In genomic region chr7:732094-732541, GRCh38 we compare ENCODE assay signal across 9 cellular contexts. TPM values are rescaled to one million over a fixed set of nuclear protein-coding genes. Genes with fewer than 3 reads are reported as not detected.
DNase-seq lines count a peak whose midpoint lies in the region; ATAC-seq, FAIRE-seq and TF ChIP-seq lines count a peak whose summit lies in the region.
"Had no signal": no experiment of that assay in that cellular context is flagged by ENCODE, and none has a peak within 500 bp of the region (broad histone marks: within the 10 kb centered on the region; RNA-seq: fewer than 3 reads in every experiment).

No MANE protein-coding gene starts in this region.

- ATAC-seq in activated CD8-positive, alpha-beta memory T cell treated with anti-CD3 and anti-CD28 coated beads, Interleukin-2, amount 10 ng/mL, durations not matched to agents 7 days and 5 days = no peak
- ATAC-seq in left cardiac atrium (peak; percentile 70 to 74), GM21360 (IDR thresholded peaks at IDR 0.05; ENCODE audit: unreplicated experiment) (no peak)

- CTCF ChIA-PET in activated CD8-positive, alpha-beta memory T cell treated with anti-CD3 and anti-CD28 coated beads, Interleukin-2, amount 10 ng/mL, durations not matched to agents 7 days and 5 days (lab: Charles Lee) = interaction anchor here (1.3 kb wide), 1 partner anchor 411 kb away, joined by 4 read pairs; no protein-coding TSS in a partner anchor

- H3K36me3 ChIP-seq in stomach = peaks cover 7 to 64% (median 44%) of the 10 kb centered on the region in 4 donors

- no peak for FAIRE-seq in GM12892 (lab: Jason Lieb, UNC)

- H3K27me3 Mint-ChIP-seq in activated CD8-positive, alpha-beta memory T cell treated with anti-CD3 and anti-CD28 coated beads, Interleukin-2, amount 10 ng/mL, durations not matched to agents 7 days and 5 days = no peaks in the 10 kb centered on the region

- H3K27ac ChIP-seq in stomach = peak overlapping the region; percentile 32 to 49 (median 36)
- H3K27ac ChIP-seq: BLaER1 treated with 17β-estradiol and CSF1 and Interleukin-3, amounts not matched to agents 10 nM and 100 nM had no signal

- TF ChIP-seq POLR2A in stomach (IDR thresholded peaks at IDR 0.05) (no peak), GM12892 (IDR thresholded peaks at IDR 0.05; ENCODE audit: low read depth, low read length) (no peak)

- H3K36me3 Mint-ChIP-seq in activated CD8-positive, alpha-beta memory T cell treated with anti-CD3 and anti-CD28 coated beads, Interleukin-2, amount 10 ng/mL, durations not matched to agents 7 days and 5 days = peaks cover 15% of the 10 kb centered on the region

- H3K4me1 ChIP-seq in stomach = peaks cover 15 to 42% (median 29%) of the 10 kb centered on the region in 4 donors

- H3K27me3 ChIP-seq in stomach = no peaks in the 10 kb centered on the region
- H3K27me3 ChIP-seq: BLaER1 treated with 17β-estradiol and CSF1 and Interleukin-3, amounts not matched to agents 10 nM and 100 nM had no signal

- H3K4me1 Mint-ChIP-seq in activated CD8-positive, alpha-beta memory T cell treated with anti-CD3 and anti-CD28 coated beads, Interleukin-2, amount 10 ng/mL, durations not matched to agents 7 days and 5 days = peaks cover 17% of the 10 kb centered on the region

- peak in 5 of 7 experiments; percentile 27 to 64 (median 43) for TF ChIP-seq CTCF in stomach (IDR thresholded peaks at IDR 0.05)

- 32 to 68% (median 40%) methylated on average over 13 to 17 of the region's 17 CpGs for WGBS in stomach, 5 donors

- no peaks in the 10 kb centered on the region for H3K9me3 Mint-ChIP-seq in activated CD8-positive, alpha-beta memory T cell treated with anti-CD3 and anti-CD28 coated beads, Interleukin-2, amount 10 ng/mL, durations not matched to agents 7 days and 5 days (ENCODE audit: low read depth)

- no peak overlapping the region for H3K27ac Mint-ChIP-seq in activated CD8-positive, alpha-beta memory T cell treated with anti-CD3 and anti-CD28 coated beads, Interleukin-2, amount 10 ng/mL, durations not matched to agents 7 days and 5 days

- no peak overlapping the region for H3K4me3 Mint-ChIP-seq in activated CD8-positive, alpha-beta memory T cell treated with anti-CD3 and anti-CD28 coated beads, Interleukin-2, amount 10 ng/mL, durations not matched to agents 7 days and 5 days

- peaks cover 0 to 12% (median 5%) of the 10 kb centered on the region in 4 donors for H3K9me3 ChIP-seq in stomach

- no peak for TF ChIP-seq EP300 in stomach (IDR thresholded peaks at IDR 0.05)

- intact Hi-C loops in left cardiac atrium (cut with DNase I) (loop anchor here (5.0 kb wide), 3 partner anchors 210 to 400 kb away; partner anchors contain the start of gene PDGFA (in 1 of the 2)), stomach (cut with DNase I; ENCODE audit: low total_unique reads) (no loop called here)

- DNase-seq in activated CD8-positive, alpha-beta memory T cell treated with anti-CD3 and anti-CD28 coated beads, Interleukin-2, amount 50 U/mL, for 4 hours = peak; percentile 33
- DNase-seq in activated CD8-positive, alpha-beta memory T cell treated with anti-CD3 and anti-CD28 coated beads, Interleukin-2, amount 10 ng/mL, durations not matched to agents 7 days and 5 days = no peak
- DNase-seq in SK-MEL-5 (ENCODE audit: low read depth, low spot score) (peak; percentile 15), left cardiac atrium (peak; percentile 52), stomach (peak; percentile 87), retina (no peak), GM12892 (ENCODE audit: insufficient read length) (no peak)

- no peak overlapping the region for H3K4me3 ChIP-seq in stomach
- H3K4me3 ChIP-seq: BLaER1 treated with 17β-estradiol and CSF1 and Interleukin-3, amounts not matched to agents 10 nM and 100 nM had no signal

- in situ Hi-C loops in SK-MEL-5 (cut with HindIII; ENCODE audit: low pct_unique_long_range_greater_than_20kb, low sequenced_read_pairs) = no loop called here

RNA-seq across cellular contexts. Expression of gene PRKAR1B, which starts 5.0 kb away (rescaled TPM):
- 10 to 100 TPM; 22.6 to 25.0 TPM for total RNA-seq in activated CD8-positive, alpha-beta memory T cell treated with anti-CD3 and anti-CD28 coated beads, Interleukin-2, amount 10 ng/mL, durations not matched to agents 7 days and 5 days
- 8.2 and 13.9 TPM in 2 replicates for total RNA-seq in SK-MEL-5 (2014; rRNA removed; shearing (Covaris generic))
- 12.2 and 23.2 TPM in 2 replicates for polyA plus RNA-seq in SK-MEL-5 (2015; cell fraction: cytosol; rRNA removed)
- 5.9 and 8.1 TPM in 2 replicates for polyA plus RNA-seq in SK-MEL-5 (2015; cell fraction: nucleus; rRNA removed)
- 10 to 100 TPM; 15.8 to 19.8 TPM for total RNA-seq in left cardiac atrium
- total RNA-seq in stomach = 10 to 100 TPM in 4 of 5 donors, 1 to 10 TPM in 1; 4.5 to 45.8 (median 15.2) TPM
- 1 to 10 TPM; 5.0 to 9.3 (median 7.8) TPM for polyA plus RNA-seq in stomach
- polyA plus RNA-seq in GM12892 (2012; ENCODE audit: missing spikeins) = 13.1 TPM

RNA-seq across cellular contexts. Expression of gene DNAAF5, which starts 5.6 kb away (rescaled TPM):
- total RNA-seq in activated CD8-positive, alpha-beta memory T cell treated with anti-CD3 and anti-CD28 coated beads, Interleukin-2, amount 10 ng/mL, durations not matched to agents 7 days and 5 days = 10 to 100 TPM; 22.3 to 27.5 TPM
- 71.2 and 71.7 TPM in 2 replicates for total RNA-seq in SK-MEL-5 (2014; rRNA removed; shearing (Covaris generic))
- 118 and 126 TPM in 2 replicates for polyA plus RNA-seq in SK-MEL-5 (2015; cell fraction: cytosol; rRNA removed)
- 45.5 and 51.7 TPM in 2 replicates for polyA plus RNA-seq in SK-MEL-5 (2015; cell fraction: nucleus; rRNA removed)
- total RNA-seq in left cardiac atrium (10 to 100 TPM; 14.9 to 15.0 TPM), stomach (100 to 1,000 TPM in 1 of 5 donors, 10 to 100 TPM in 3, 1 to 10 TPM in 1; 9.2 to 210 (median 33.3) TPM)
- polyA plus RNA-seq in stomach = 10 to 100 TPM in 2 of 3 donors, 1 to 10 TPM in 1; 6.7 to 15.1 (median 10.2) TPM
- polyA plus RNA-seq in GM12892 (2012; ENCODE audit: missing spikeins) = 22.8 TPM

Comparison
In these comparisons a context has a peak if more than half of its experiments do, and no peak if none do; other contexts are left out.
1. DNase-seq: peak in activated CD8-positive, alpha-beta memory T cell treated with anti-CD3 and anti-CD28 coated beads, Interleukin-2, amount 50 U/mL, for 4 hours (single experiment), SK-MEL-5 (single experiment), left cardiac atrium (single experiment) and stomach (single experiment); none in activated CD8-positive, alpha-beta memory T cell treated with anti-CD3 and anti-CD28 coated beads, Interleukin-2, amount 10 ng/mL, durations not matched to agents 7 days and 5 days (single experiment), retina (single experiment) and GM12892 (single experiment).
2. ATAC-seq: peak in left cardiac atrium (2 of 2); none in activated CD8-positive, alpha-beta memory T cell treated with anti-CD3 and anti-CD28 coated beads, Interleukin-2, amount 10 ng/mL, durations not matched to agents 7 days and 5 days (single experiment) and GM21360 (single experiment).